Comparison of ENCODE assay signal across 8 cellular contexts in genomic region chr10:133160813-133161471, GRCh38. TPM values are rescaled to one million over a fixed set of nuclear protein-coding genes. Genes with fewer than 3 reads are reported as not detected.
DNase-seq lines count a peak whose midpoint lies in the region; ATAC-seq and TF ChIP-seq lines count a peak whose summit lies in the region.

No MANE protein-coding gene starts in this region.

- peak overlapping the region; percentile 71 for H3K4me2 ChIP-seq in mammary epithelial cell (ENCODE audit: insufficient read depth, low read depth, low read length)

- no peak for ATAC-seq in lung (ENCODE audit: insufficient read depth, low FRiP score)

- dilution Hi-C loops in mammary epithelial cell (cut with HindIII; ENCODE audit: low sequenced_read_pairs), result loop anchor here (5.0 kb wide), 3 partner anchors 56 to 106 kb away; no protein-coding TSS in a partner anchor

- no peak overlapping the region for H2AFZ ChIP-seq in mammary epithelial cell (ENCODE audit: low read depth, low read length)

- H3K4me3 ChIP-seq in mammary epithelial cell (replicated peaks in 1 of 3; ENCODE audit: insufficient read depth in 1 of 3, low read depth in 2 of 3, low read length in 3 of 3) (no peak overlapping the region), lung (peak overlapping the region; percentile 15), suprapubic skin (peak overlapping the region; percentile 58)

- intact Hi-C loops in mammary epithelial cell (cut with micrococcal nuclease), result no loop called here

- no peak for TF ChIP-seq CTCF in mammary epithelial cell (conservative IDR thresholded peaks at IDR 0.05 in 1 of 2, IDR thresholded peaks at IDR 0.05 in 1 of 2; ENCODE audit: extremely low read depth in 1 of 2, insufficient read depth in 1 of 2, low read depth in 1 of 2, low read length in 2 of 2)
- TF ChIP-seq CTCF in lung (IDR thresholded peaks at IDR 0.05; ENCODE audit: control extremely low read depth, extremely low read depth), result no peak
- no peak for TF ChIP-seq CTCF in suprapubic skin (IDR thresholded peaks at IDR 0.05)
- no peak for TF ChIP-seq CTCF in GM10266 (IDR thresholded peaks at IDR 0.05; ENCODE audit: control insufficient read depth, insufficient read depth, low read depth, missing control alignments)

- H3K27me3 ChIP-seq in mammary epithelial cell (ENCODE audit: insufficient read depth, low read length), result peaks cover 28% of the 10 kb centered on the region
- H3K27me3 ChIP-seq in lung (ENCODE audit: control insufficient read depth, insufficient read depth), result no peaks in the 10 kb centered on the region
- peaks cover 77% of the 10 kb centered on the region for H3K27me3 ChIP-seq in suprapubic skin

- no peak for TF ChIP-seq EP300 in suprapubic skin (IDR thresholded peaks at IDR 0.05)

- no peaks in the 10 kb centered on the region for H3K4me1 ChIP-seq in mammary epithelial cell (ENCODE audit: insufficient read depth, low read length)
- peaks cover 0 to 9% of the 10 kb centered on the region in 2 donors for H3K4me1 ChIP-seq in lung (ENCODE audit: control insufficient read depth in 2 of 2, insufficient read depth in 2 of 2, low read length in 2 of 2)
- peaks cover 20% of the 10 kb centered on the region for H3K4me1 ChIP-seq in suprapubic skin

- WGBS in mammary epithelial cell (ENCODE audit: low coverage, missing lambda C conversion rate), result 14% methylated on average over 15 of the region's 29 CpGs
- WGBS in lung, 2 donors, result 4% methylated on average over 24 to 29 of the region's 29 CpGs
- no CpG with 5 or more reads among the region's 29 CpGs for WGBS in suprapubic skin

- no peaks in the 10 kb centered on the region for H3K36me3 ChIP-seq in mammary epithelial cell (ENCODE audit: insufficient read depth, low read length)
- no peaks in the 10 kb centered on the region for H3K36me3 ChIP-seq in lung (ENCODE audit: control insufficient read depth in 2 of 2, insufficient read depth in 2 of 2, low read length in 2 of 2)
- H3K36me3 ChIP-seq in suprapubic skin, result no peaks in the 10 kb centered on the region

- BruUV-seq in mammary epithelial cell (replicated peaks; lab: Mats Ljungman, UMichigan), result no TSS peak

- no peaks in the 10 kb centered on the region for H3K79me2 ChIP-seq in mammary epithelial cell (ENCODE audit: insufficient read depth, low read length)

- in situ Hi-C loops in mammary epithelial cell (cut with MboI; ENCODE audit: low sequenced_read_pairs in 2 of 2), result no loop called here

- H3K9ac ChIP-seq in mammary epithelial cell (ENCODE audit: insufficient read depth, low read length), result no peak overlapping the region

- DNase-seq in NCI-H2171 treated with DMSO at 0.1 percent for 48 hours (lab: John Stamatoyannopoulos, UW) (peak; percentile 1), NCI-H2171 (lab: John Stamatoyannopoulos, UW) (no peak), mammary epithelial cell (no peak), lung (ENCODE audit: low spot score) (no peak), suprapubic skin (ENCODE audit: low spot score in 2 of 2) (peak; percentile 51 to 59), GM10266 (ENCODE audit: extremely low spot score) (no peak), activated gamma-delta T cell (lab: John Stamatoyannopoulos, UW) (no peak), NCI-H1048 (lab: John Stamatoyannopoulos, UW) (no peak)

- H3K27ac ChIP-seq in mammary epithelial cell (ENCODE audit: insufficient read depth, low read depth, low read length) (no peak overlapping the region), lung (ENCODE audit: low read depth in 1 of 2, low read length in 1 of 2) (no peak overlapping the region), suprapubic skin (no peak overlapping the region)

- H4K20me1 ChIP-seq in mammary epithelial cell (ENCODE audit: insufficient read depth, low read length), result no peaks in the 10 kb centered on the region

- CTCF ChIA-PET in mammary epithelial cell (lab: Charles Lee; ENCODE audit: low non-redundant PET), result no interaction called here

- TF ChIP-seq POLR2A in suprapubic skin (IDR thresholded peaks at IDR 0.05), result no peak

- H3K9me3 ChIP-seq in mammary epithelial cell (replicated peaks; ENCODE audit: insufficient read depth, low read length) (peaks cover 3% of the 10 kb centered on the region), lung (ENCODE audit: control insufficient read depth in 2 of 2, insufficient read depth in 1 of 2, low read length in 1 of 2) (peaks cover 0 to 2% of the 10 kb centered on the region in 2 donors), suprapubic skin (no peaks in the 10 kb centered on the region)

RNA-seq across cellular contexts. Expression of gene KNDC1, which starts 0.9 kb away (rescaled TPM):
- 1 to 10 TPM in 1 of 2 donors, under 1 TPM in 1; 0.83 to 1.2 TPM for total RNA-seq in mammary epithelial cell
- polyA plus RNA-seq in mammary epithelial cell, result not detected
- not detected for polyA minus RNA-seq in mammary epithelial cell
- total RNA-seq in lung, result 10 to 100 TPM in 1 of 2 donors, 1 to 10 TPM in 1; 7.5 to 21.0 TPM
- 1 to 10 TPM; 3.2 to 5.9 TPM for polyA plus RNA-seq in lung
- total RNA-seq in suprapubic skin, result 1 to 10 TPM in 1 of 4 donors, under 1 TPM in 3; 0.08 to 2.5 (median 0.58) TPM

Comparison
In these comparisons a context has a peak if more than half of its experiments do, and no peak if none do; other contexts are left out.
1. DNase-seq: peak in NCI-H2171 treated with DMSO at 0.1 percent for 48 hours (single experiment) and suprapubic skin (2 of 2); none in NCI-H2171 (single experiment), mammary epithelial cell (single experiment), lung (single experiment), GM10266 (single experiment), activated gamma-delta T cell (single experiment) and NCI-H1048 (single experiment).
2. H3K4me3 ChIP-seq: peak in lung (single experiment) and suprapubic skin (single experiment); none in mammary epithelial cell (0 of 3).